In genomic region chr1:235853653-235854052, GRCh38 we compare ENCODE assay signal across 28 cellular contexts.
"Had no signal": no experiment of that assay in that cellular context is flagged by ENCODE, and none has a peak within 500 bp of the region (broad histone marks: within the 10 kb centered on the region; RNA-seq: fewer than 3 reads in every experiment).

No MANE protein-coding gene starts in this region.

- FAIRE-seq: astrocyte, K562 had no signal

- H3K36me3 ChIP-seq: Peyer's patch had no signal

- H3K4me3 ChIP-seq: K562, Peyer's patch had no signal

- H3K27me3 Mint-ChIP-seq: activated CD8-positive, alpha-beta memory T cell treated with anti-CD3 and anti-CD28 coated beads, Interleukin-2, amount 10 ng/mL, durations not matched to agents 7 days and 5 days; activated naive CD4-positive, alpha-beta T cell treated with anti-CD3 and anti-CD28 coated beads, Interleukin-2, amount 50 U/mL, for 24 hours; activated T-cell treated with anti-CD3 and anti-CD28 coated beads, Interleukin-2, amount 50 U/mL, for 24 hours; brain; central memory CD8-positive, alpha-beta T cell; T-helper 17 cell had no signal

- DNase-seq: activated CD4-positive, alpha-beta T cell treated with anti-CD3 and anti-CD28 coated beads, Interleukin-2, amount 50 U/mL, for 1 hour; activated CD4-positive, CD25-positive, alpha-beta regulatory T cell; activated CD8-positive, alpha-beta memory T cell treated with anti-CD3 and anti-CD28 coated beads, Interleukin-2, amount 10 ng/mL, durations not matched to agents 7 days and 5 days; activated effector memory CD4-positive, alpha-beta T cell treated with Interleukin-2 at 50 U/mL for 16 hours; activated naive CD4-positive, alpha-beta T cell; activated T-cell treated with anti-CD3 and anti-CD28 coated beads, Interleukin-2, amount 50 U/mL, for 24 hours; amygdala; Karpas-422; MM.1S; NCI-H1105; NCI-H1436; NCI-H1694 treated with DMSO at 0.1 percent for 48 hours; NCI-H2081; NCI-H510A treated with DMSO at 0.1 percent for 48 hours; NCI-H69; NK-92 treated with Interleukin-12 subunit alpha and Interleukin-12 subunit beta, amount 100 ng/mL, for 24 hours; OCI-M1; Peyer's patch; SHP77; T-helper 17 cell; T-helper 9 cell had no signal

- H3K27me3 ChIP-seq: Peyer's patch had no signal

- H3K4me1 Mint-ChIP-seq: brain had no signal

- H3K9me3 ChIP-seq: Peyer's patch had no signal

- H3K36me3 Mint-ChIP-seq: activated naive CD4-positive, alpha-beta T cell treated with anti-CD3 and anti-CD28 coated beads, Interleukin-2, amount 50 U/mL, for 24 hours had no signal

- H3K4me3 Mint-ChIP-seq: activated CD8-positive, alpha-beta memory T cell treated with anti-CD3 and anti-CD28 coated beads, Interleukin-2, amount 10 ng/mL, durations not matched to agents 7 days and 5 days; activated naive CD4-positive, alpha-beta T cell treated with anti-CD3 and anti-CD28 coated beads, Interleukin-2, amount 50 U/mL, for 24 hours; activated T-cell treated with anti-CD3 and anti-CD28 coated beads, Interleukin-2, amount 50 U/mL, for 24 hours; activated T-helper 1 cell treated with anti-CD3 and anti-CD28 coated beads, Interleukin-12 subunit alpha, Interleukin-12 subunit beta, Interleukin-2, Interleukin-4 antibody, amounts not matched to agents 30 ng/mL and 10 ng/mL and 1 ng/mL, durations not matched to agents 14 hours and 24 hours and 36 hours; brain; central memory CD8-positive, alpha-beta T cell; T-helper 17 cell had no signal

- H3K9me3 Mint-ChIP-seq: activated naive CD4-positive, alpha-beta T cell treated with anti-CD3 and anti-CD28 coated beads, Interleukin-2, amount 50 U/mL, for 24 hours; central memory CD8-positive, alpha-beta T cell had no signal

- H3K27ac Mint-ChIP-seq: activated CD8-positive, alpha-beta memory T cell treated with anti-CD3 and anti-CD28 coated beads, Interleukin-2, amount 10 ng/mL, durations not matched to agents 7 days and 5 days; activated naive CD4-positive, alpha-beta T cell treated with anti-CD3 and anti-CD28 coated beads, Interleukin-2, amount 50 U/mL, for 24 hours; activated T-helper 1 cell treated with anti-CD3 and anti-CD28 coated beads, Interleukin-12 subunit alpha, Interleukin-12 subunit beta, Interleukin-2, Interleukin-4 antibody, amounts not matched to agents 30 ng/mL and 10 ng/mL and 1 ng/mL, durations not matched to agents 14 hours and 24 hours and 36 hours; brain; T-helper 17 cell had no signal

- H3K4me1 ChIP-seq: Peyer's patch had no signal

- H3K27ac ChIP-seq: Peyer's patch, RWPE1 had no signal

- ATAC-seq: activated CD8-positive, alpha-beta memory T cell treated with anti-CD3 and anti-CD28 coated beads, Interleukin-2, amount 10 ng/mL, durations not matched to agents 7 days and 5 days; K562; T-helper 17 cell had no signal
